ENCODE assay signal across 8 cellular contexts in the genomic region with DNA sequence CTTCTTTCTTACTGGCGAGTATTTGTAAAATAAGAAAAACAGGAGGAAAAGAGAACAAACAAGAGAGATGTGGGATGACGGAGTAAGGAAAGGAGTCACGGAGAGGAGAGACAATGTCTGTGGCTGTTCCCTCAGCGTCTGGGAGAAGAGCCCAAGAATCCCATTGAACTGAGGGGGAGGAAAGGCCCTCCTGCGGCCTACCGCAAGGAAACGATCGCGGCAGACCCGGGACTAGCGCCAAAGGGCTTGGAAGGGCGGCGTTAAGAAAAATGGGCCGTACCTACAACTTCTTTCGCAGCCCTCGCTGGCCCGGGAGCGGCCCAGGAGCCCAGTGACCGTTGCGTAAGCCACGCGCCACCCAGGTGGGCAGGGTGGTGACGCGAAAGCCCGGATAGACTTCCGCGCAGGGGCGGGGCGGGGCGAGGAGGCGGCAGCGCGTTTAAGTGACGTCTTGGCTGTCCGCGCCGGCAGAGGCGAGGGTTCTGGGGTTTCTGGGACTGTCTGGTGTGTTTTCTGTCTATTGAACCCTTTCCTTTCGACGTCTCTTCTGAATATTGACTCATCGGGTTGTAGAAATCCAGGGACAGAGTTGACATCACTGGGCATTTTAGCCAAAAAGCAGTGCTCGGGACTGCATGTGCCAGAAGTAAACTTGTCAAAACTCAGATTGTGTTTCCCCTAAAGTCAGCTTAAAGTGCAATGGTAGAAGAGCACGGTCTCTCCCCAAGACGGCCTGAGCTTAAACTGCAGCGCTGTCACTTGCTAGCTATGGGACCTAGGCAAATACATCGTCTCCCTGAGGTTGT. TPM values are rescaled to one million over a fixed set of nuclear protein-coding genes. Genes with fewer than 3 reads are reported as not detected.
DNase-seq lines count a peak whose midpoint lies in the region; ATAC-seq, FAIRE-seq and TF ChIP-seq lines count a peak whose summit lies in the region.

A gene with protein sequence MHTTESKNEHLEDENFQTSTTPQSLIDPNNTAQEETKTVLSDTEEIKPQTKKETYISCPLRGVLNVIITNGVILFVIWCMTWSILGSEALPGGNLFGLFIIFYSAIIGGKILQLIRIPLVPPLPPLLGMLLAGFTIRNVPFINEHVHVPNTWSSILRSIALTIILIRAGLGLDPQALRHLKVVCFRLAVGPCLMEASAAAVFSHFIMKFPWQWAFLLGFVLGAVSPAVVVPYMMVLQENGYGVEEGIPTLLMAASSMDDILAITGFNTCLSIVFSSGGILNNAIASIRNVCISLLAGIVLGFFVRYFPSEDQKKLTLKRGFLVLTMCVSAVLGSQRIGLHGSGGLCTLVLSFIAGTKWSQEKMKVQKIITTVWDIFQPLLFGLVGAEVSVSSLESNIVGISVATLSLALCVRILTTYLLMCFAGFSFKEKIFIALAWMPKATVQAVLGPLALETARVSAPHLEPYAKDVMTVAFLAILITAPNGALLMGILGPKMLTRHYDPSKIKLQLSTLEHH (minus strand): TSS at position 387 of the 806 bp plus-strand sequence. CDS start 27,994 bp downstream, outside the sequence.

- peak within 1 kb of the TSS; percentile 96 for H3K4me2 ChIP-seq in keratinocyte (ENCODE audit: control insufficient read depth, extremely low read depth, insufficient read depth, low read depth, low read length)

- no peaks in the 10 kb centered on the region for H4K20me1 ChIP-seq in keratinocyte (ENCODE audit: control insufficient read depth, extremely low read depth, insufficient read depth, low read length)

- dilution Hi-C loops in keratinocyte (cut with MboI; ENCODE audit: extremely low pct_ligation_motif_present, low sequenced_read_pairs) = no loop called here

- TF ChIP-seq CTCF in keratinocyte (optimal IDR thresholded peaks at IDR 0.05 in 1 of 3, IDR thresholded peaks at IDR 0.05 in 1 of 3, conservative IDR thresholded peaks at IDR 0.05 in 1 of 3; ENCODE audit: extremely low read depth in 1 of 3, insufficient read depth in 2 of 3, low read length in 3 of 3) = no peak

- no peaks in the 10 kb centered on the region for H3K27me3 ChIP-seq in ACC112 (ENCODE audit: insufficient read depth, low read length)
- H3K27me3 ChIP-seq in keratinocyte (ENCODE audit: control insufficient read depth, extremely low read depth, insufficient read depth, low read length) = no peaks in the 10 kb centered on the region

- H3K9me1 ChIP-seq in keratinocyte (ENCODE audit: control insufficient read depth, extremely low read depth, insufficient read depth, low read length) = no peaks in the 10 kb centered on the region

- peak within 1 kb of the TSS; percentile 98 for H2AFZ ChIP-seq in ACC112 (ENCODE audit: low read length, unreplicated experiment)
- H2AFZ ChIP-seq in keratinocyte (ENCODE audit: control insufficient read depth, low read length) = peak within 1 kb of the TSS; percentile 100

- H3K36me3 ChIP-seq in ACC112 (ENCODE audit: insufficient read depth, low read length) (no peaks in the 10 kb centered on the region), keratinocyte (ENCODE audit: control insufficient read depth in 2 of 2, extremely low read depth in 1 of 2, insufficient read depth in 2 of 2, low read length in 2 of 2) (peaks cover 0 to 5% of the 10 kb centered on the region in 2 experiments)

- H3K79me2 ChIP-seq in ACC112 (ENCODE audit: control insufficient read depth, insufficient read depth, low read length, unreplicated experiment) = no peaks in the 10 kb centered on the region
- no peaks in the 10 kb centered on the region for H3K79me2 ChIP-seq in keratinocyte (ENCODE audit: control insufficient read depth, insufficient read depth, low read length)

- H3K9me3 ChIP-seq in keratinocyte (ENCODE audit: control insufficient read depth, low read depth, low read length) = no peaks in the 10 kb centered on the region

- H3K4me3 ChIP-seq in ACC112 (ENCODE audit: low read depth, low read length) (peak within 1 kb of the TSS; percentile 77), keratinocyte (ENCODE audit: control insufficient read depth in 2 of 3, extremely low read depth in 1 of 3, insufficient read depth in 2 of 3, low read depth in 1 of 3, low read length in 3 of 3) (peak within 1 kb of the TSS; percentile 41 to 86 (median 75))

- peak within 1 kb of the TSS; percentile 91 for H3K9ac ChIP-seq in keratinocyte (ENCODE audit: control insufficient read depth, extremely low read depth, insufficient read depth, low read length)

- peak; percentile 96 for ATAC-seq in GM18858 (IDR thresholded peaks at IDR 0.05; ENCODE audit: unreplicated experiment)
- peak; percentile 99 for ATAC-seq in HG03066 (IDR thresholded peaks at IDR 0.05; ENCODE audit: low read depth, unreplicated experiment)
- ATAC-seq in activated CD4-positive, CD25-positive, alpha-beta regulatory T cell treated with anti-CD3 and anti-CD28 coated beads, Interleukin-2, amount 50 U/mL, for 24 hours = peak; percentile 98

- peak; percentile 80 for FAIRE-seq in keratinocyte (lab: Jason Lieb, UNC)

- H3K4me1 ChIP-seq in ACC112 (ENCODE audit: control insufficient read depth, insufficient read depth, low read length, unreplicated experiment) (peaks cover 12% of the 10 kb centered on the region), keratinocyte (ENCODE audit: control insufficient read depth, extremely low read depth, insufficient read depth, low read length) (peaks cover 9% of the 10 kb centered on the region)

- DNase-seq in NCI-H2196 (lab: John Stamatoyannopoulos, UW; ENCODE audit: unreplicated experiment) = peak; percentile 84
- peak; percentile 87 for DNase-seq in cerebellar cortex (ENCODE audit: low spot score)
- DNase-seq in keratinocyte (ENCODE audit: low read depth, low spot score) = peak; percentile 46
- peak; percentile 88 to 93 for DNase-seq in stimulated activated CD4-positive, alpha-beta T cell treated with anti-CD3 and anti-CD28 coated beads, Interleukin-15, amount 100 ng/mL, for 48 hours (ENCODE audit: low read depth in 2 of 2)

- peak within 1 kb of the TSS; percentile 88 for H3K27ac ChIP-seq in ACC112 (ENCODE audit: low read depth, low read length)
- H3K27ac ChIP-seq in keratinocyte (ENCODE audit: control insufficient read depth, insufficient read depth, low read length) = peak within 1 kb of the TSS; percentile 93

RNA-seq across cellular contexts. Expression of the gene that starts here (rescaled TPM):
- polyA plus RNA-seq in keratinocyte = 0.07 to 0.26 TPM in 2 of 3 replicates, not detected in the other
- polyA plus RNA-seq in keratinocyte (2011; ENCODE audit: low read depth) = 1.1 TPM
- polyA plus RNA-seq in keratinocyte (2011; cell fraction: cytosol; rRNA removed) = 0.12 and 0.23 TPM in 2 replicates
- 0.14 TPM in 1 of 2 replicates, not detected in the other for polyA plus RNA-seq in keratinocyte (2011; cell fraction: nucleus; rRNA removed)
- polyA plus RNA-seq in keratinocyte (2012; ENCODE audit: low replicate concordance) = 0.24 and 1.1 TPM in 2 replicates
- polyA minus RNA-seq in keratinocyte = 0.46 TPM in 1 of 3 replicates, not detected in the others
- not detected for polyA minus RNA-seq in keratinocyte (2011; cell fraction: cytosol; rRNA and poly(A)+ RNA removed)
- not detected in 2 replicates for polyA minus RNA-seq in keratinocyte (2011; cell fraction: nucleus; rRNA and poly(A)+ RNA removed)

Comparison
In these comparisons a context has a peak if more than half of its experiments do, and no peak if none do; other contexts are left out.
1. Peak in every context shown above with its lines: DNase-seq, ATAC-seq, H3K4me3 ChIP-seq and H3K27ac ChIP-seq.